8 cellular contexts compared by ENCODE assay signal in the genomic region with DNA sequence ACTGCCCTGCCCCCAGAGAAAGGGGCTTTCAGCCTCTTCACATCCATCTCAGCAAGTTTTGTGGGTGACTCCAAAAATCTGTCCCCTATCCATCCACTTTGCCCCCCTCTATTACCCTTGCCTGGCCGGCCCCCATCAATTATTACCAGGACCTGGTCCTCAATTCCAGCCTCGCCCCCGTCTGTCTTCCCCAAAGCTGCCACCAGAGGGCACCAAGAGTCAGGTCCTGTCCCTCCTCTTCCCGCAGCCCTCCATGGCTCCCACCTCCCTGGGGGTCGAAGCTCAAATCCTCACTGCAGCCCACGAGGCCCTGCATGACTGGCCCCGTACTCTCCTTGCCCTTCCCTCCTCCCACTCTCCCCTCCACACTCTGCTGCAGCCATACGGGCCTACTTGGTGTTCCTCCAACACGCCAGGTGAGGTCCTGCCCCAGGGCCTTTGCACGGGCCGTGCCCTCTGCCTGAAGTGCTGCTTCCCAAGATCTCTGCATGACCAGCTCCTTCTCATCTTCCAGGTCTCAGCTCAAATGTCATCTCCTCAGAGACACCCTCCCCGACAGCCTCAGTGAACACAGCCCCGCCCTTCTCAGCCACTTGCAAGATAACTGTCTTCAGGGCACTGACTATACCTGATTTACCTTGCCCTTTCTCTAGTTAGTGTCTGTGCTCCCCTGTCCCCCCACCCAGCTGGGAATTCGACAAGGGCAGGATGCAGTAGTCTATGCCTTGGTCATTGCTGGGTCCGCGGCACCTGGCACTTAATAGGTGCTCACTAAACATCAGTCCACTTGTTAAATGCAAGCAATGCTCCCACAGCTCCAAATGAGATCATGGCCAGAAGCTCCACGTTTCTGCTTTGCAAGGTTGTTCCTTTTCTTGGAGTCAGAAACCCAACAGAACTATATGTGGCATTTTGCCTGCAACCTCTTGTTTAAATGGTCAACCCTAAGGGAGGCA. TPM values are rescaled to one million over a fixed set of nuclear protein-coding genes. Genes with fewer than 3 reads are reported as not detected.
DNase-seq lines count a peak whose midpoint lies in the region; ATAC-seq, FAIRE-seq and TF ChIP-seq lines count a peak whose summit lies in the region.

No MANE protein-coding gene starts in this region.

- no peaks in the 10 kb centered on the region for H4K20me1 ChIP-seq in HCT116 (ENCODE audit: insufficient read depth)

- H3K9ac ChIP-seq in HCT116 (ENCODE audit: low read length) = peak overlapping the region; percentile 72

- POLR2A ChIA-PET in HCT116 (lab: Charles Lee) = interaction anchor here (1.8 kb wide), 1 partner anchor 41 kb away, joined by 5 read pairs; the partner anchor contains the start of gene PLIN5

- intact Hi-C loops in HCT116 (cut with micrococcal nuclease) = loop anchor here (5.0 to 10.0 kb wide), 2 partner anchors 56 to 229 kb away; no protein-coding TSS in a partner anchor

- no peak for TF ChIP-seq RAD21 in HCT116 (IDR thresholded peaks at IDR 0.05; ENCODE audit: low read depth)

- H3K9me3 ChIP-seq in HCT116 (ENCODE audit: control insufficient read depth in 1 of 2, insufficient read depth in 1 of 2, low read depth in 1 of 2, low read length in 2 of 2) = no peaks in the 10 kb centered on the region

- peak overlapping the region; percentile 81 for H3K27ac ChIP-seq in HCT116 (ENCODE audit: low read depth, low read length)

- H3K27me3 ChIP-seq in HCT116 (ENCODE audit: insufficient read depth, low read length) (no peaks in the 10 kb centered on the region), bronchial epithelial cell (ENCODE audit: control insufficient read depth, insufficient read depth, low read length) (peaks cover 20% of the 10 kb centered on the region)

- no peak overlapping the region for H2AFZ ChIP-seq in HCT116 (ENCODE audit: low read depth, low read length, poor library complexity, severe bottlenecking)

- peak overlapping the region; percentile 88 for H3K4me2 ChIP-seq in HCT116 (ENCODE audit: low read length)

- H3K79me2 ChIP-seq in HCT116 (ENCODE audit: insufficient read depth, low read length) = peaks cover 47% of the 10 kb centered on the region

- no peaks in the 10 kb centered on the region for H3K9me2 ChIP-seq in HCT116 (ENCODE audit: insufficient read depth)

- RAD21 ChIA-PET in HCT116 (lab: Charles Lee; ENCODE audit: low non-redundant PET in 1 of 2, low total read pairs in 2 of 2, uncharacterized antibody in 2 of 2, unreplicated experiment in 2 of 2) = interaction anchor here in 1 of 2 experiments (0.6 to 1.3 kb wide), 2 partner anchors 48 to 58 kb away, joined by 3 read pairs; no protein-coding TSS in a partner anchor

- TF ChIP-seq POLR2A in HCT116 (IDR thresholded peaks at IDR 0.05; ENCODE audit: borderline replicate concordance, extremely low read depth, insufficient read depth, insufficient read length) = no peak

- no peak for FAIRE-seq in bronchial epithelial cell (lab: Jason Lieb, UNC)

- H3K4me3 ChIP-seq in HCT116 (replicated peaks in 1 of 2; ENCODE audit: low read depth in 1 of 2, low read length in 2 of 2) (peak overlapping the region in 1 of 2 experiments; percentile 55; a peak in 2 of 4 replicates), bronchial epithelial cell (ENCODE audit: low read depth, low read length) (no peak overlapping the region)

- ATAC-seq in HCT116 = peak; percentile 50
- peak; percentile 84 for ATAC-seq in left lobe of liver
- ATAC-seq in HG02852 (IDR thresholded peaks at IDR 0.05; ENCODE audit: unreplicated experiment) = no peak
- ATAC-seq in HG02973 (IDR thresholded peaks at IDR 0.05; ENCODE audit: unreplicated experiment) = no peak

- H3K36me3 ChIP-seq in HCT116 (ENCODE audit: control insufficient read depth in 1 of 2, insufficient read depth in 2 of 2, low read length in 2 of 2) (no peaks in the 10 kb centered on the region), bronchial epithelial cell (ENCODE audit: control insufficient read depth, insufficient read depth, low read length) (no peaks in the 10 kb centered on the region)

- BruUV-seq in HCT116 (replicated peaks; lab: Mats Ljungman, UMichigan) = no TSS peak

- DNase-seq in AG20443 (ENCODE audit: low spot score) = peak; percentile 71
- DNase-seq in HCT116 (ENCODE audit: low read depth, low spot score) = no peak
- DNase-seq in UCSD-AML1 (lab: John Stamatoyannopoulos, UW; ENCODE audit: unreplicated experiment) = peak; percentile 49
- DNase-seq in bronchial epithelial cell (ENCODE audit: low read depth) = peak; percentile 27
- peak; percentile 66 for DNase-seq in left lobe of liver (ENCODE audit: low spot score)
- DNase-seq in stimulated activated CD4-positive, alpha-beta T cell treated with anti-CD3 and anti-CD28 coated beads, TNF-alpha, amount 100 ng/mL, for 1 hour (ENCODE audit: low read depth in 3 of 3, low spot score in 1 of 3) = peak; percentile 11 to 60 (median 40)

- TF ChIP-seq CTCF in HCT116 (IDR thresholded peaks at IDR 0.05 in 2 of 3, conservative IDR thresholded peaks at IDR 0.05 in 1 of 3; ENCODE audit: borderline replicate concordance in 1 of 3, insufficient read depth in 1 of 3, low read depth in 2 of 3, low read length in 2 of 3) (peak; percentile 62 to 95 (median 87); a peak in 5 of 6 replicates), bronchial epithelial cell (IDR thresholded peaks at IDR 0.05; ENCODE audit: insufficient read depth, low read length, severe bottlenecking) (peak; percentile 71)

- CTCF ChIA-PET in HCT116 (lab: Charles Lee) = interaction anchor here (0.9 to 4.2 kb wide), 6 partner anchors 9 to 309 kb away, joined by 3 to 26 read pairs (median 6); partner anchors contain the start of gene PLIN5

- peaks cover 50 to 62% of the 10 kb centered on the region in 2 experiments for H3K4me1 ChIP-seq in HCT116 (ENCODE audit: control insufficient read depth in 1 of 2, insufficient read depth in 2 of 2, low read length in 2 of 2)

TF ChIP-seq in HCT116, 20 proteins besides CTCF, POLR2A, EP300 and RAD21:
- TF ChIP-seq ELF1 (IDR thresholded peaks at IDR 0.05; ENCODE audit: borderline replicate concordance, low read depth) (no peak), TCF7L2 (IDR thresholded peaks at IDR 0.05; ENCODE audit: borderline replicate concordance, extremely low read depth, insufficient read depth, insufficient read length) (no peak), EZH2phosphoT487 (IDR thresholded peaks at IDR 0.05; ENCODE audit: borderline replicate concordance) (no peak), POLR2AphosphoS5 (IDR thresholded peaks at IDR 0.05; ENCODE audit: low read depth, low read length) (peak; percentile 25; the same call in 1 of the 2 replicates), EZH2 (IDR thresholded peaks at IDR 0.05) (no peak), SP1 (IDR thresholded peaks at IDR 0.05; ENCODE audit: low read depth) (no peak), ZBTB33 (IDR thresholded peaks at IDR 0.05; ENCODE audit: extremely low read depth, insufficient replicate concordance, low read length) (no peak), FOSL1 (IDR thresholded peaks at IDR 0.05; ENCODE audit: low read depth) (no peak), ZNF274 (IDR thresholded peaks at IDR 0.05; ENCODE audit: low read depth, low read length) (no peak), ZFX (IDR thresholded peaks at IDR 0.05) (no peak), CBX3 (IDR thresholded peaks at IDR 0.05; ENCODE audit: low read depth) (0 out of 2 replicates have a peak, but pooled peaks have one; percentile 58)
- TF ChIP-seq, protein P1, sequence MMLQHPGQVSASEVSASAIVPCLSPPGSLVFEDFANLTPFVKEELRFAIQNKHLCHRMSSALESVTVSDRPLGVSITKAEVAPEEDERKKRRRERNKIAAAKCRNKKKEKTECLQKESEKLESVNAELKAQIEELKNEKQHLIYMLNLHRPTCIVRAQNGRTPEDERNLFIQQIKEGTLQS (IDR thresholded peaks at IDR 0.05) = no peak

RNA-seq across cellular contexts. Expression of gene SEMA6B, which starts 16.8 kb away (rescaled TPM):
- total RNA-seq in HCT116 (2021; ENCODE audit: unreplicated experiment) (58.4 TPM), bronchial epithelial cell (under 0.01 TPM in 1 of 2 replicates, not detected in the other), left lobe of liver (1.8 TPM)
- polyA plus RNA-seq in HCT116 (2012) = 60.5 and 70.5 TPM in 2 replicates

RNA-seq across cellular contexts. Expression of gene LRG1, which starts 36.4 kb away (rescaled TPM):
- 1.3 TPM for total RNA-seq in HCT116 (2021; ENCODE audit: unreplicated experiment)
- polyA plus RNA-seq in HCT116 (2012) = 0.72 and 0.83 TPM in 2 replicates
- 0.38 and 1.1 TPM in 2 replicates for total RNA-seq in bronchial epithelial cell
- total RNA-seq in left lobe of liver = 328 TPM

RNA-seq across cellular contexts. Expression of gene PLIN5, which starts 41.2 kb away (rescaled TPM):
- total RNA-seq in HCT116 (2021; ENCODE audit: unreplicated experiment) = 8.1 TPM
- polyA plus RNA-seq in HCT116 (2012) = 4.3 and 5.8 TPM in 2 replicates
- under 0.01 TPM in 1 of 2 replicates, not detected in the other for total RNA-seq in bronchial epithelial cell
- total RNA-seq in left lobe of liver = 136 TPM

RNA-seq across cellular contexts. Expression of gene PLIN4, which starts 58.0 kb away (rescaled TPM):
- 2.3 TPM for total RNA-seq in HCT116 (2021; ENCODE audit: unreplicated experiment)
- polyA plus RNA-seq in HCT116 (2012) = 1.8 and 2.0 TPM in 2 replicates
- 4.4 and 4.7 TPM in 2 replicates for total RNA-seq in bronchial epithelial cell
- total RNA-seq in left lobe of liver = 36.8 TPM

Comparison
In these comparisons a context has a peak if more than half of its experiments do, and no peak if none do; other contexts are left out.
1. ATAC-seq: peak in HCT116 (single experiment) and left lobe of liver (single experiment); none in HG02852 (single experiment) and HG02973 (single experiment).
2. RNA of gene SEMA6B, which starts 16.8 kb away (total RNA-seq): 58.4 TPM in HCT116 (single experiment); 1.8 TPM in left lobe of liver (single experiment) and under 0.01 TPM in bronchial epithelial cell; every median in the first group is over 10 times any median in the second.
3. RNA of gene LRG1, which starts 36.4 kb away (total RNA-seq): 328 TPM in left lobe of liver (single experiment); 1.3 TPM in HCT116 (single experiment) and 0.38 to 1.1 TPM in bronchial epithelial cell; every median in the first group is over 100 times any median in the second.
4. RNA of gene PLIN5, which starts 41.2 kb away (total RNA-seq): 136 TPM in left lobe of liver (single experiment); 8.1 TPM in HCT116 (single experiment) and under 0.01 TPM in bronchial epithelial cell; every median in the first group is over 10 times any median in the second.